In genomic region chr20:11919046-11919445, GRCh38 we compare ENCODE assay signal across 8 cellular contexts. TPM values are rescaled to one million over a fixed set of nuclear protein-coding genes. Genes with fewer than 3 reads are reported as not detected.
DNase-seq lines count a peak whose midpoint lies in the region; ATAC-seq and TF ChIP-seq lines count a peak whose summit lies in the region.

No MANE protein-coding gene starts in this region.

- no peak for TF ChIP-seq EP300 in suprapubic skin (IDR thresholded peaks at IDR 0.05)

- DNase-seq in NCI-H1092 treated with DMSO at 0.1 percent for 48 hours (lab: John Stamatoyannopoulos, UW): peak; percentile 88
- DNase-seq in WTC11 (ENCODE audit: low spot score): no peak
- no peak for DNase-seq in suprapubic skin (ENCODE audit: low spot score in 2 of 2)
- DNase-seq in stimulated activated CD4-positive, alpha-beta T cell treated with anti-CD3 and anti-CD28 coated beads, Interleukin-4, amount 100 ng/mL, for 1 hour: no peak
- DNase-seq in OCI-M2 (lab: John Stamatoyannopoulos, UW; ENCODE audit: unreplicated experiment): no peak
- no peak for DNase-seq in activated T-cell treated with anti-CD3 and anti-CD28 coated beads, Interleukin-2, amount 50 U/mL, for 24 hours

- peaks cover 54% of the 10 kb centered on the region for H3K4me1 Mint-ChIP-seq in WTC11
- peaks cover 10% of the 10 kb centered on the region for H3K4me1 Mint-ChIP-seq in activated T-cell treated with anti-CD3 and anti-CD28 coated beads, Interleukin-2, amount 50 U/mL, for 24 hours (ENCODE audit: low read depth)

- peaks cover 16% of the 10 kb centered on the region for H3K36me3 Mint-ChIP-seq in WTC11
- H3K36me3 Mint-ChIP-seq in activated T-cell treated with anti-CD3 and anti-CD28 coated beads, Interleukin-2, amount 50 U/mL, for 24 hours (ENCODE audit: low read depth): peaks cover 8% of the 10 kb centered on the region

- H3K9me3 Mint-ChIP-seq in WTC11: no peaks in the 10 kb centered on the region
- H3K9me3 Mint-ChIP-seq in activated T-cell treated with anti-CD3 and anti-CD28 coated beads, Interleukin-2, amount 50 U/mL, for 24 hours: no peaks in the 10 kb centered on the region

- H3K4me3 Mint-ChIP-seq in WTC11: no peak overlapping the region
- no peak overlapping the region for H3K4me3 Mint-ChIP-seq in activated T-cell treated with anti-CD3 and anti-CD28 coated beads, Interleukin-2, amount 50 U/mL, for 24 hours

- CTCF ChIA-PET in WTC11 (lab: Charles Lee): interaction anchor here (0.7 to 1.6 kb wide), 2 partner anchors 93 to 439 kb away, joined by 3 to 4 read pairs; no protein-coding TSS in a partner anchor

- H3K27me3 Mint-ChIP-seq in WTC11 (ENCODE audit: low read depth): no peaks in the 10 kb centered on the region
- H3K27me3 Mint-ChIP-seq in activated T-cell treated with anti-CD3 and anti-CD28 coated beads, Interleukin-2, amount 50 U/mL, for 24 hours: no peaks in the 10 kb centered on the region

- peak overlapping the region; percentile 23 for H3K4me3 ChIP-seq in suprapubic skin

- peak; percentile 46 for ATAC-seq in WTC11
- ATAC-seq in GM21367 (IDR thresholded peaks at IDR 0.05; ENCODE audit: unreplicated experiment): no peak

- H3K9me3 ChIP-seq in suprapubic skin: no peaks in the 10 kb centered on the region

- H3K36me3 ChIP-seq in suprapubic skin: peaks cover 20% of the 10 kb centered on the region

- H3K27ac ChIP-seq in layer of hippocampus (ENCODE audit: low read depth, low read length): peak overlapping the region; percentile 81
- H3K27ac ChIP-seq in suprapubic skin: no peak overlapping the region

- WGBS in suprapubic skin: 29% methylated on average over 9 of the region's 9 CpGs

- peaks cover 54% of the 10 kb centered on the region for H3K4me1 ChIP-seq in suprapubic skin

- no peak for TF ChIP-seq POLR2A in suprapubic skin (IDR thresholded peaks at IDR 0.05)

- H3K27ac Mint-ChIP-seq in WTC11: 0 out of 2 replicates have a peak overlapping the region, but pooled peaks have one; percentile 5
- no peak overlapping the region for H3K27ac Mint-ChIP-seq in activated T-cell treated with anti-CD3 and anti-CD28 coated beads, Interleukin-2, amount 50 U/mL, for 24 hours

- TF ChIP-seq CTCF in WTC11 (IDR thresholded peaks at IDR 0.05) (no peak), suprapubic skin (IDR thresholded peaks at IDR 0.05) (no peak)

- POLR2A ChIA-PET in WTC11 (lab: Charles Lee): no interaction called here

- H3K27me3 ChIP-seq in layer of hippocampus (ENCODE audit: control insufficient read depth, insufficient read depth, low read length) (no peaks in the 10 kb centered on the region), suprapubic skin (no peaks in the 10 kb centered on the region)

TF ChIP-seq in WTC11, 78 proteins besides CTCF, POLR2A, EP300 and RAD21 (continues in another document):
- TF ChIP-seq ZNF138 (CRISPR knock-in tag; conservative IDR thresholded peaks at IDR 0.05): no peak
- TF ChIP-seq ZNF232 (CRISPR knock-in tag; IDR thresholded peaks at IDR 0.05): no peak
- TF ChIP-seq, protein P1, sequence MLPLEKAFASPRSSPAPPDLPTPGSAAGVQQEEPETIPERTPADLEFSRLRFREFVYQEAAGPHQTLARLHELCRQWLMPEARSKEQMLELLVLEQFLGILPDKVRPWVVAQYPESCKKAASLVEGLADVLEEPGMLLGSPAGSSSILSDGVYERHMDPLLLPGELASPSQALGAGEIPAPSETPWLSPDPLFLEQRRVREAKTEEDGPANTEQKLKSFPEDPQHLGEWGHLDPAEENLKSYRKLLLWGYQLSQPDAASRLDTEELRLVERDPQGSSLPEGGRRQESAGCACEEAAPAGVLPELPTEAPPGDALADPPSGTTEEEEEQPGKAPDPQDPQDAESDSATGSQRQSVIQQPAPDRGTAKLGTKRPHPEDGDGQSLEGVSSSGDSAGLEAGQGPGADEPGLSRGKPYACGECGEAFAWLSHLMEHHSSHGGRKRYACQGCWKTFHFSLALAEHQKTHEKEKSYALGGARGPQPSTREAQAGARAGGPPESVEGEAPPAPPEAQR (CRISPR knock-in tag; IDR thresholded peaks at IDR 0.05): no peak
- TF ChIP-seq, protein P2, sequence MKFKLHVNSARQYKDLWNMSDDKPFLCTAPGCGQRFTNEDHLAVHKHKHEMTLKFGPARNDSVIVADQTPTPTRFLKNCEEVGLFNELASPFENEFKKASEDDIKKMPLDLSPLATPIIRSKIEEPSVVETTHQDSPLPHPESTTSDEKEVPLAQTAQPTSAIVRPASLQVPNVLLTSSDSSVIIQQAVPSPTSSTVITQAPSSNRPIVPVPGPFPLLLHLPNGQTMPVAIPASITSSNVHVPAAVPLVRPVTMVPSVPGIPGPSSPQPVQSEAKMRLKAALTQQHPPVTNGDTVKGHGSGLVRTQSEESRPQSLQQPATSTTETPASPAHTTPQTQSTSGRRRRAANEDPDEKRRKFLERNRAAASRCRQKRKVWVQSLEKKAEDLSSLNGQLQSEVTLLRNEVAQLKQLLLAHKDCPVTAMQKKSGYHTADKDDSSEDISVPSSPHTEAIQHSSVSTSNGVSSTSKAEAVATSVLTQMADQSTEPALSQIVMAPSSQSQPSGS (CRISPR knock-in tag; IDR thresholded peaks at IDR 0.05; ENCODE audit: borderline replicate concordance, low read depth): no peak
- no peak for TF ChIP-seq ZNF121 (CRISPR knock-in tag; IDR thresholded peaks at IDR 0.05)
- TF ChIP-seq, protein P3, sequence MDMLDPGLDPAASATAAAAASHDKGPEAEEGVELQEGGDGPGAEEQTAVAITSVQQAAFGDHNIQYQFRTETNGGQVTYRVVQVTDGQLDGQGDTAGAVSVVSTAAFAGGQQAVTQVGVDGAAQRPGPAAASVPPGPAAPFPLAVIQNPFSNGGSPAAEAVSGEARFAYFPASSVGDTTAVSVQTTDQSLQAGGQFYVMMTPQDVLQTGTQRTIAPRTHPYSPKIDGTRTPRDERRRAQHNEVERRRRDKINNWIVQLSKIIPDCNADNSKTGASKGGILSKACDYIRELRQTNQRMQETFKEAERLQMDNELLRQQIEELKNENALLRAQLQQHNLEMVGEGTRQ (CRISPR knock-in tag; IDR thresholded peaks at IDR 0.05): no peak
- TF ChIP-seq, protein P4, sequence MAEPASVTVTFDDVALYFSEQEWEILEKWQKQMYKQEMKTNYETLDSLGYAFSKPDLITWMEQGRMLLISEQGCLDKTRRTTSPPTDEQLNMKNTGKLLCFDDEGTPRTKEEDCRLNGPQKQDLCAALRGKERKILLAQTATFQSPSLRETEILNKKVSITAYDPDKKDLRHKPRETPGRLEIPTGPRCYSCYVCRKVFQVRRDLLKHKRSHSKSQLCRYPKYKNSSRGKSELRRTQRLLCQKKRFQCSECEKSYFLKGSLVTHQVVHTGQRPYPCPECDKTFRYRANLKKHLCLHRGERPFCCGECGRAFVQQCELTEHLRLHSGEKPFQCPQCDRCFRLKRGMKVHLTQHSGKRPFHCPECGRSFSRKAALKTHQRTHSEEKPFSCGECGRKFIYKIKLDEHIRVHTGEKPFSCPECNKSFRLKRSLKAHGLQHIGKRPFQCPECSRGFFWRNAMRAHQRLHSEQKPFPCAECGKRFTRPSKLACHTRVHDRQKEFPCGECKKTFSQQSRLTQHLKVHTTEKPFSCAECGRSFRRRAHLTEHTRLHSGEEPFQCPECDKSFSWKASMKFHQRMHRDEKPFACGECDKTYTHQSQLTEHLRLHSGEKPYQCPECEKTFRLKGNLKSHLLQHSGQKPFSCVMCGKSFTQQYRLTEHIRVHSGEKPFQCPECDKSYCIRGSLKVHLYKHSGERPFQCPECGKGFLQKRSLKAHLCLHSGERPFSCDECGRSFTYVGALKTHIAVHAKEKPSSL (CRISPR knock-in tag; conservative IDR thresholded peaks at IDR 0.05): no peak
- no peak for TF ChIP-seq E2F1 (CRISPR knock-in tag; IDR thresholded peaks at IDR 0.05)
- TF ChIP-seq NFATC4 (CRISPR knock-in tag; IDR thresholded peaks at IDR 0.05): no peak
- TF ChIP-seq SMAD3 (CRISPR knock-in tag; IDR thresholded peaks at IDR 0.05; ENCODE audit: borderline replicate concordance): no peak
- no peak for TF ChIP-seq PRRX2 (CRISPR knock-in tag; IDR thresholded peaks at IDR 0.05)
- TF ChIP-seq ZNF281 (CRISPR knock-in tag; IDR thresholded peaks at IDR 0.05): no peak

RNA-seq across cellular contexts. Expression of gene BTBD3, which starts 1.4 kb away (rescaled TPM):
- total RNA-seq in WTC11 (2021): 37.3 to 40.5 TPM (median 38.5 TPM) in 3 replicates
- total RNA-seq in suprapubic skin: 10 to 100 TPM; 39.0 to 62.1 (median 44.6) TPM
